8 cellular contexts compared by ENCODE assay signal in genomic region chrX:55489315-55490009, GRCh38. TPM values are rescaled to one million over a fixed set of nuclear protein-coding genes. Genes with fewer than 3 reads are reported as not detected.
A peak's percentile ranks its signal among the peaks of the same experiment; 100 is the strongest.
DNase-seq lines count a peak whose midpoint lies in the region; ATAC-seq and TF ChIP-seq lines count a peak whose summit lies in the region.

Gene USP51 (minus strand): TSS chrX:55489848. CDS start chrX:55488939, 909 bp downstream.

- ATAC-seq in GM19043 (IDR thresholded peaks at IDR 0.05; ENCODE audit: low read depth, unreplicated experiment), result peak; percentile 51
- ATAC-seq in HG03342 (IDR thresholded peaks at IDR 0.05; ENCODE audit: unreplicated experiment), result peak; percentile 47
- ATAC-seq in T-cell (replicated peaks in 1 of 4), result peak; percentile 35 to 53 (median 48)

- TF ChIP-seq CTCF in colonic mucosa (IDR thresholded peaks at IDR 0.05), result no peak

- peak within 1 kb of the TSS; percentile 52 to 86 for H3K4me3 ChIP-seq in CD4-positive, alpha-beta memory T cell (ENCODE audit: low read length in 2 of 2)
- H3K4me3 ChIP-seq in colonic mucosa, result peak within 1 kb of the TSS; percentile 46

- no peaks in the 10 kb centered on the region for H3K27me3 ChIP-seq in CD4-positive, alpha-beta memory T cell (ENCODE audit: insufficient read depth, low read length)
- H3K27me3 ChIP-seq in colonic mucosa (no peaks in the 10 kb centered on the region), layer of hippocampus (ENCODE audit: control insufficient read depth, insufficient read depth, low read length) (no peaks in the 10 kb centered on the region)

- H3K4me3 Mint-ChIP-seq in CD4-positive, alpha-beta memory T cell, result peak within 1 kb of the TSS; percentile 93 to 97 (median 94)
- H3K4me3 Mint-ChIP-seq in T-cell, result peak within 1 kb of the TSS; percentile 87 to 91 (median 88)

- peak in 1 of 5 donors; percentile 34 for DNase-seq in CD4-positive, alpha-beta memory T cell
- peak in 14 of 34 experiments; percentile 1 to 38 (median 12) for DNase-seq in T-cell
- DNase-seq in colonic mucosa, result peak; percentile 39
- peak; percentile 31 for DNase-seq in stimulated activated CD8-positive, alpha-beta memory T cell treated with anti-CD3 and anti-CD28 coated beads, Interleukin-4, amount 100 ng/mL, for 48 hours
- DNase-seq in cortex of kidney (lab: John Stamatoyannopoulos, UW), result no peak

- H3K4me1 Mint-ChIP-seq in CD4-positive, alpha-beta memory T cell, result peaks cover 4 to 18% (median 12%) of the 10 kb centered on the region in 4 donors
- peaks cover 0 to 18% (median 12%) of the 10 kb centered on the region in 3 donors for H3K4me1 Mint-ChIP-seq in T-cell

- peak within 1 kb of the TSS; percentile 52 to 64 for H3K9ac ChIP-seq in colonic mucosa (ENCODE audit: low read depth in 2 of 2, low read length in 2 of 2)

- POLR2A ChIA-PET in CD4-positive, alpha-beta memory T cell (lab: Charles Lee; ENCODE audit: partially characterized antibody), result interaction anchor here (0.6 to 3.3 kb wide), 13 partner anchors 37 to 1445 kb away, joined by 3 to 50 read pairs (median 4); partner anchors contain the start of genes APEX2, KLF8, MAGEH1 and NBDY
- POLR2A ChIA-PET in T-cell (lab: Charles Lee), result interaction anchor here (0.7 to 2.2 kb wide), 4 partner anchors 37 to 1240 kb away, joined by 3 to 18 read pairs (median 3); partner anchors contain the start of genes MAGEH1 (in 2 of the 2) and RRAGB (in 1 of the 2)

- no peaks in the 10 kb centered on the region for H3K36me3 ChIP-seq in CD4-positive, alpha-beta memory T cell (ENCODE audit: insufficient read depth, low read length)
- no peaks in the 10 kb centered on the region for H3K36me3 ChIP-seq in colonic mucosa

- H3K9me3 Mint-ChIP-seq in CD4-positive, alpha-beta memory T cell, result peaks cover 0 to 2% (median 0%) of the 10 kb centered on the region in 8 donors
- H3K9me3 Mint-ChIP-seq in T-cell, result no peaks in the 10 kb centered on the region

- no peaks in the 10 kb centered on the region for H3K27me3 Mint-ChIP-seq in CD4-positive, alpha-beta memory T cell
- H3K27me3 Mint-ChIP-seq in T-cell, result peaks cover 0 to 3% of the 10 kb centered on the region in 2 donors

- peak within 1 kb of the TSS; percentile 93 to 98 (median 95) for H3K27ac Mint-ChIP-seq in CD4-positive, alpha-beta memory T cell
- peak within 1 kb of the TSS; percentile 95 for H3K27ac Mint-ChIP-seq in T-cell

- peaks cover 10% of the 10 kb centered on the region for H3K4me1 ChIP-seq in CD4-positive, alpha-beta memory T cell (ENCODE audit: insufficient read depth, low read length)
- H3K4me1 ChIP-seq in colonic mucosa, result no peaks in the 10 kb centered on the region

- intact Hi-C loops in CD4-positive, alpha-beta memory T cell (cut with micrococcal nuclease), result no loop called here
- intact Hi-C loops in colonic mucosa (cut with DNase I), result no loop called here

- no peaks in the 10 kb centered on the region for H3K9me3 ChIP-seq in CD4-positive, alpha-beta memory T cell (ENCODE audit: control insufficient read depth in 1 of 2, low read length in 2 of 2)
- no peaks in the 10 kb centered on the region for H3K9me3 ChIP-seq in colonic mucosa

- H3K36me3 Mint-ChIP-seq in CD4-positive, alpha-beta memory T cell, result peaks cover 0 to 5% of the 10 kb centered on the region in 2 donors
- no peaks in the 10 kb centered on the region for H3K36me3 Mint-ChIP-seq in T-cell

- peak within 1 kb of the TSS; percentile 83 for H3K27ac ChIP-seq in CD4-positive, alpha-beta memory T cell (ENCODE audit: low read depth, low read length)
- H3K27ac ChIP-seq in colonic mucosa, result peak within 1 kb of the TSS; percentile 74
- peak within 1 kb of the TSS; percentile 97 for H3K27ac ChIP-seq in layer of hippocampus (ENCODE audit: low read depth, low read length)

- CTCF ChIA-PET in CD4-positive, alpha-beta memory T cell (lab: Charles Lee; ENCODE audit: partially characterized antibody), result interaction anchor here (0.8 to 2.5 kb wide), 9 partner anchors 37 to 1274 kb away, joined by 3 to 16 read pairs (median 3); partner anchors contain the start of genes MAGEH1 and RRAGB
- CTCF ChIA-PET in T-cell (lab: Charles Lee), result interaction anchor here in 1 of 2 donors (1.1 to 2.3 kb wide), 3 partner anchors 38 to 235 kb away, joined by 3 to 18 read pairs (median 9); partner anchors contain the start of genes MAGEH1 and RRAGB

RNA-seq across cellular contexts. Expression of gene USP51, which starts in this region (rescaled TPM):
- 1 to 10 TPM; 2.7 to 3.0 TPM for total RNA-seq in CD4-positive, alpha-beta memory T cell
- under 1 TPM in 1 of 2 donors, not detected in 1; 0.11 TPM for polyA plus RNA-seq in CD4-positive, alpha-beta memory T cell
- total RNA-seq in T-cell (1 to 10 TPM; 1.6 to 2.1 (median 1.7) TPM), colonic mucosa (under 1 TPM; 0.49 to 0.53 TPM)

Comparison
In these comparisons a context has a peak if more than half of its experiments do, and no peak if none do; other contexts are left out.
1. Peak in DNase-seq, H3K4me3 ChIP-seq, H3K27ac ChIP-seq and H3K9ac ChIP-seq in colonic mucosa; RNA of the gene not detected or under 1 TPM.